10 cellular contexts compared by ENCODE assay signal in genomic region chr12:52539024-52539820, GRCh38. TPM values are rescaled to one million over a fixed set of nuclear protein-coding genes. Genes with fewer than 3 reads are reported as not detected.
DNase-seq lines count a peak whose midpoint lies in the region; ATAC-seq, FAIRE-seq and TF ChIP-seq lines count a peak whose summit lies in the region.
"Had no signal": no experiment of that assay in that cellular context is flagged by ENCODE, and none has a peak within 500 bp of the region (broad histone marks: within the 10 kb centered on the region; RNA-seq: fewer than 3 reads in every experiment).

No MANE protein-coding gene starts in this region.

- no peak for ATAC-seq in activated CD8-positive, alpha-beta T cell treated with anti-CD3 and anti-CD28 coated beads for 36 hours

- H3K36me3 Mint-ChIP-seq in HFFc6 (ENCODE audit: low read depth), result no peaks in the 10 kb centered on the region
- no peaks in the 10 kb centered on the region for H3K36me3 Mint-ChIP-seq in activated CD8-positive, alpha-beta T cell treated with anti-CD3 and anti-CD28 coated beads for 36 hours (ENCODE audit: low read depth)

- H3K9me3 Mint-ChIP-seq in HFFc6, result no peaks in the 10 kb centered on the region
- no peaks in the 10 kb centered on the region for H3K9me3 Mint-ChIP-seq in activated CD8-positive, alpha-beta T cell treated with anti-CD3 and anti-CD28 coated beads for 36 hours

- peaks cover 14% of the 10 kb centered on the region for H3K4me1 Mint-ChIP-seq in HFFc6 (ENCODE audit: low read depth)
- H3K4me1 Mint-ChIP-seq in activated CD8-positive, alpha-beta T cell treated with anti-CD3 and anti-CD28 coated beads for 36 hours (ENCODE audit: low read depth), result peaks cover 4% of the 10 kb centered on the region

- no peak overlapping the region for H3K4me3 Mint-ChIP-seq in HFFc6
- no peak overlapping the region for H3K4me3 Mint-ChIP-seq in activated CD8-positive, alpha-beta T cell treated with anti-CD3 and anti-CD28 coated beads for 36 hours

- peaks cover 27% of the 10 kb centered on the region for H3K27me3 Mint-ChIP-seq in HFFc6 (ENCODE audit: insufficient read depth)
- no peaks in the 10 kb centered on the region for H3K27me3 Mint-ChIP-seq in activated CD8-positive, alpha-beta T cell treated with anti-CD3 and anti-CD28 coated beads for 36 hours

- TF ChIP-seq CTCF in HFFc6 (IDR thresholded peaks at IDR 0.05) (no peak), testis (IDR thresholded peaks at IDR 0.05) (no peak)
- TF ChIP-seq CTCF in activated CD8-positive, alpha-beta T cell treated with anti-CD3 and anti-CD28 coated beads for 36 hours (IDR thresholded peaks at IDR 0.05), result no peak

- H3K27ac Mint-ChIP-seq in HFFc6, result no peak overlapping the region
- no peak overlapping the region for H3K27ac Mint-ChIP-seq in activated CD8-positive, alpha-beta T cell treated with anti-CD3 and anti-CD28 coated beads for 36 hours

- peak; percentile 23 for FAIRE-seq in endometrium (lab: Jason Lieb, UNC)

- H3K4me3 ChIP-seq in testis, result no peak overlapping the region

- no peaks in the 10 kb centered on the region for H3K9me3 ChIP-seq in testis

- POLR2A ChIA-PET in activated CD8-positive, alpha-beta T cell treated with anti-CD3 and anti-CD28 coated beads for 36 hours (lab: Charles Lee), result no interaction called here

- no peaks in the 10 kb centered on the region for H3K36me3 ChIP-seq in testis (ENCODE audit: low read depth, missing control alignments)

- intact Hi-C loops in activated CD8-positive, alpha-beta T cell treated with anti-CD3 and anti-CD28 coated beads for 36 hours (cut with micrococcal nuclease), result no loop called here
- intact Hi-C loops in testis (cut with DNase I; ENCODE audit: low total_unique reads), result no loop called here

- no peaks in the 10 kb centered on the region for H3K27me3 ChIP-seq in testis

- peaks cover 7% of the 10 kb centered on the region for H3K4me1 ChIP-seq in testis

- TF ChIP-seq POLR2A in testis (IDR thresholded peaks at IDR 0.05), result no peak

- no peak overlapping the region for H3K27ac ChIP-seq in testis

- 57 to 62% methylated on average over 5 of the region's 5 CpGs for WGBS in testis, 2 donors

- CTCF ChIA-PET in activated CD8-positive, alpha-beta T cell treated with anti-CD3 and anti-CD28 coated beads for 36 hours (lab: Charles Lee), result interaction anchor here (1.5 kb wide), 1 partner anchor 332 kb away, joined by 3 read pairs; no protein-coding TSS in a partner anchor

- peak; percentile 80 for DNase-seq in HFFc6
- DNase-seq in NCI-H2227 treated with DMSO at 0.1 percent for 48 hours (lab: John Stamatoyannopoulos, UW), result peak; percentile 36
- peak; percentile 16 for DNase-seq in stromal cell of bone marrow (ENCODE audit: low read depth)
- DNase-seq in activated CD8-positive, alpha-beta T cell treated with anti-CD3 and anti-CD28 coated beads for 36 hours, result no peak
- no peak for DNase-seq in nucleus accumbens (lab: John Stamatoyannopoulos, UW)
- no peak for DNase-seq in testis
- DNase-seq: activated CD4-positive, CD25-positive, alpha-beta regulatory T cell treated with anti-CD3 and anti-CD28 coated beads, Interleukin-2, amount 50 U/mL, for 72 hours; head of caudate nucleus had no signal

RNA-seq across cellular contexts. Expression of gene KRT71, which starts 13.7 kb away (rescaled TPM):
- total RNA-seq in HFFc6 (2021; fragmentation: NEBNext Ultra II Directional; extraction: Animal tissue kit (Norgen Biotek cat#: 25700)), result not detected
- total RNA-seq in activated CD8-positive, alpha-beta T cell treated with anti-CD3 and anti-CD28 coated beads for 36 hours, result not detected
- total RNA-seq in testis, result under 1 TPM in 1 of 2 donors, not detected in 1; 0.12 TPM
- not detected for polyA plus RNA-seq in testis (ENCODE audit: insufficient read depth, low read depth, low replicate concordance)
- polyA plus RNA-seq: neural cell had no signal

RNA-seq across cellular contexts. Expression of gene KRT5, which starts 19.0 kb away (rescaled TPM):
- total RNA-seq in HFFc6 (2021; fragmentation: NEBNext Ultra II Directional; extraction: Animal tissue kit (Norgen Biotek cat#: 25700)), result not detected
- not detected for total RNA-seq in activated CD8-positive, alpha-beta T cell treated with anti-CD3 and anti-CD28 coated beads for 36 hours
- 1 to 10 TPM in 1 of 2 donors, under 1 TPM in 1; 0.39 to 1.1 TPM for total RNA-seq in testis
- polyA plus RNA-seq in testis (ENCODE audit: insufficient read depth, low read depth, low replicate concordance), result 2.6 TPM
- polyA plus RNA-seq: neural cell had no signal

RNA-seq across cellular contexts. Expression of gene KRT74, which starts 34.4 kb away (rescaled TPM):
- not detected for total RNA-seq in HFFc6 (2021; fragmentation: NEBNext Ultra II Directional; extraction: Animal tissue kit (Norgen Biotek cat#: 25700))
- not detected for total RNA-seq in activated CD8-positive, alpha-beta T cell treated with anti-CD3 and anti-CD28 coated beads for 36 hours
- total RNA-seq in testis, result 1 to 10 TPM in 1 of 2 donors, under 1 TPM in 1; 0.87 to 3.9 TPM
- polyA plus RNA-seq in testis (ENCODE audit: insufficient read depth, low read depth, low replicate concordance), result 2.2 TPM
- polyA plus RNA-seq: neural cell had no signal

RNA-seq across cellular contexts. Expression of gene KRT6A, which starts 46.2 kb away (rescaled TPM):
- total RNA-seq in HFFc6 (2021; fragmentation: NEBNext Ultra II Directional; extraction: Animal tissue kit (Norgen Biotek cat#: 25700)), result not detected
- not detected for total RNA-seq in activated CD8-positive, alpha-beta T cell treated with anti-CD3 and anti-CD28 coated beads for 36 hours
- total RNA-seq in testis, result under 1 TPM; 0.19 to 0.63 TPM
- polyA plus RNA-seq in testis (ENCODE audit: insufficient read depth, low read depth, low replicate concordance), result 1.5 TPM
- polyA plus RNA-seq: neural cell had no signal

Comparison
In these comparisons a context has a peak if more than half of its experiments do, and no peak if none do; other contexts are left out.
1. DNase-seq: peak in HFFc6 (single experiment), NCI-H2227 treated with DMSO at 0.1 percent for 48 hours (single experiment) and stromal cell of bone marrow (single experiment); none in activated CD8-positive, alpha-beta T cell treated with anti-CD3 and anti-CD28 coated beads for 36 hours (single experiment), nucleus accumbens (0 of 56) and testis (single experiment).